38 cellular contexts compared by ENCODE assay signal in genomic region chr6:13195826-13196225, GRCh38.
"Had no signal": no experiment of that assay in that cellular context is flagged by ENCODE, and none has a peak within 500 bp of the region (broad histone marks: within the 10 kb centered on the region; RNA-seq: fewer than 3 reads in every experiment).

No MANE protein-coding gene starts in this region.

- H3K27ac Mint-ChIP-seq: activated B cell treated with CpG ODN at 0.5 μM for 24 hours; activated CD4-positive, alpha-beta memory T cell treated with anti-CD3 and anti-CD28 coated beads, Interleukin-2, amount 10 ng/mL, durations not matched to agents 7 days and 5 days; activated CD4-positive, alpha-beta T cell treated with anti-CD3 and anti-CD28 coated beads, Interleukin-2, amount 10 ng/mL, durations not matched to agents 24 days and 14 days; activated CD8-positive, alpha-beta memory T cell treated with anti-CD3 and anti-CD28 coated beads, Interleukin-2, amount 10 ng/mL, durations not matched to agents 7 days and 5 days; activated CD8-positive, alpha-beta T cell treated with anti-CD3 and anti-CD28 coated beads, Interleukin-2, amount 10 ng/mL, durations not matched to agents 7 days and 5 days; activated naive CD4-positive, alpha-beta T cell treated with anti-CD3 and anti-CD28 coated beads, Interleukin-2, amount 10 ng/mL, durations not matched to agents 7 days and 5 days; activated naive CD4-positive, alpha-beta T cell treated with anti-CD3 and anti-CD28 coated beads, Interleukin-2, amount 50 U/mL, for 24 hours; activated naive CD8-positive, alpha-beta T cell; activated naive CD8-positive, alpha-beta T cell treated with anti-CD3 and anti-CD28 coated beads, Interleukin-2, amount 10 ng/mL, durations not matched to agents 7 days and 5 days; activated naive CD8-positive, alpha-beta T cell treated with anti-CD3 and anti-CD28 coated beads, Interleukin-2, amount 50 U/mL, for 24 hours; activated T-cell treated with anti-CD3 and anti-CD28 coated beads, Interleukin-2, amount 50 U/mL, for 24 hours; activated T-helper 2 cell treated with anti-CD3 and anti-CD28 coated beads, Interferon-gamma antibody, Interleukin-2, Interleukin-4, amounts not matched to agents 10 μg/mL and 5 μg/mL and 100 μg/mL, durations not matched to agents 14 hours and 24 hours and 36 hours; T-helper 1 cell treated with Interleukin-12 subunit alpha and Interleukin-12 subunit beta and Interleukin-4 antibody, amounts not matched to agents 30 μg/mL and 1 μg/mL, for 36 hours; T-helper 2 cell treated with Interferon-gamma antibody and Interleukin-4, amounts not matched to agents 5 μg/mL and 100 μg/mL, for 36 hours had no signal

- H3K9me3 ChIP-seq: ascending aorta had no signal

- FAIRE-seq: bronchial epithelial cell, TTC549 had no signal

- DNase-seq: activated B cell treated with CpG ODN at 0.5 μM for 24 hours; activated CD4-positive, alpha-beta memory T cell treated with anti-CD3 and anti-CD28 coated beads, Interleukin-2, amount 10 ng/mL, durations not matched to agents 7 days and 5 days; activated CD4-positive, alpha-beta T cell treated with anti-CD3 and anti-CD28 coated beads for 4 hours; activated CD4-positive, alpha-beta T cell treated with anti-CD3 and anti-CD28 coated beads, Interleukin-2, amount 10 ng/mL, durations not matched to agents 24 days and 14 days; activated CD4-positive, alpha-beta T cell treated with anti-CD3 and anti-CD28 coated beads, Interleukin-2, amount 50 U/mL, for 1 hour; activated CD4-positive, alpha-beta T cell treated with anti-CD3 and anti-CD28 coated beads, Interleukin-2, amount 50 U/mL, for 48 hours; activated CD4-positive, CD25-positive, alpha-beta regulatory T cell treated with anti-CD3 and anti-CD28 coated beads, Interleukin-2, amount 50 U/mL, for 72 hours; activated CD8-positive, alpha-beta memory T cell treated with anti-CD3 and anti-CD28 coated beads for 24 hours; activated CD8-positive, alpha-beta memory T cell treated with anti-CD3 and anti-CD28 coated beads, Interleukin-2, amount 10 ng/mL, durations not matched to agents 7 days and 5 days; activated CD8-positive, alpha-beta memory T cell treated with anti-CD3 and anti-CD28 coated beads, Interleukin-2, amount 50 U/mL, for 48 hours; activated CD8-positive, alpha-beta T cell treated with anti-CD3 and anti-CD28 coated beads, Interleukin-2, amount 10 ng/mL, durations not matched to agents 7 days and 5 days; activated effector memory CD4-positive, alpha-beta T cell treated with Interleukin-2 at 50 U/mL for 16 hours; activated gamma-delta T cell; activated naive CD4-positive, alpha-beta T cell treated with anti-CD3 and anti-CD28 coated beads, Interleukin-2, amount 10 ng/mL, durations not matched to agents 7 days and 5 days; activated naive CD4-positive, alpha-beta T cell treated with Interleukin-2 at 50 U/mL for 16 hours; activated naive CD8-positive, alpha-beta T cell treated with anti-CD3 and anti-CD28 coated beads, Interleukin-2, amount 10 ng/mL, durations not matched to agents 7 days and 5 days; activated naive CD8-positive, alpha-beta T cell treated with anti-CD3 and anti-CD28 coated beads, Interleukin-2, amount 50 U/mL, for 24 hours; activated T-cell treated with anti-CD3 and anti-CD28 coated beads, Interleukin-2, amount 50 U/mL, for 24 hours; activated T-cell treated with anti-CD3 and anti-CD28 coated beads, Interleukin-2, amount 50 U/mL, for 48 hours; amygdala; anterior cingulate cortex; caudate nucleus; cerebellar nuclear complex; T-helper 1 cell; T-helper 2 cell; T-helper 9 cell had no signal

- H3K36me3 Mint-ChIP-seq: activated CD8-positive, alpha-beta memory T cell treated with anti-CD3 and anti-CD28 coated beads, Interleukin-2, amount 10 ng/mL, durations not matched to agents 7 days and 5 days; activated naive CD4-positive, alpha-beta T cell treated with anti-CD3 and anti-CD28 coated beads, Interleukin-2, amount 10 ng/mL, durations not matched to agents 7 days and 5 days; activated naive CD4-positive, alpha-beta T cell treated with anti-CD3 and anti-CD28 coated beads, Interleukin-2, amount 50 U/mL, for 24 hours; brain had no signal

- H3K27ac ChIP-seq: ascending aorta, cardiac muscle cell, VCaP had no signal

- H3K27me3 ChIP-seq: ascending aorta, cardiac muscle cell had no signal

- H3K36me3 ChIP-seq: cardiac muscle cell had no signal

- H3K4me1 Mint-ChIP-seq: activated CD4-positive, alpha-beta memory T cell treated with anti-CD3 and anti-CD28 coated beads, Interleukin-2, amount 10 ng/mL, durations not matched to agents 7 days and 5 days; activated CD4-positive, alpha-beta T cell treated with anti-CD3 and anti-CD28 coated beads, Interleukin-2, amount 10 ng/mL, durations not matched to agents 24 days and 14 days; activated CD8-positive, alpha-beta memory T cell treated with anti-CD3 and anti-CD28 coated beads, Interleukin-2, amount 10 ng/mL, durations not matched to agents 7 days and 5 days; activated naive CD4-positive, alpha-beta T cell treated with anti-CD3 and anti-CD28 coated beads, Interleukin-2, amount 10 ng/mL, durations not matched to agents 7 days and 5 days; activated naive CD4-positive, alpha-beta T cell treated with anti-CD3 and anti-CD28 coated beads, Interleukin-2, amount 50 U/mL, for 24 hours; activated naive CD8-positive, alpha-beta T cell treated with anti-CD3 and anti-CD28 coated beads, Interleukin-2, amount 50 U/mL, for 24 hours; central memory CD8-positive, alpha-beta T cell had no signal

- H3K4me3 Mint-ChIP-seq: activated B cell treated with CpG ODN at 0.5 μM for 24 hours; activated CD4-positive, alpha-beta memory T cell treated with anti-CD3 and anti-CD28 coated beads, Interleukin-2, amount 10 ng/mL, durations not matched to agents 7 days and 5 days; activated CD4-positive, alpha-beta T cell treated with anti-CD3 and anti-CD28 coated beads, Interleukin-2, amount 10 ng/mL, durations not matched to agents 24 days and 14 days; activated CD8-positive, alpha-beta memory T cell treated with anti-CD3 and anti-CD28 coated beads, Interleukin-2, amount 10 ng/mL, durations not matched to agents 7 days and 5 days; activated CD8-positive, alpha-beta T cell treated with anti-CD3 and anti-CD28 coated beads, Interleukin-2, amount 10 ng/mL, durations not matched to agents 7 days and 5 days; activated naive CD4-positive, alpha-beta T cell treated with anti-CD3 and anti-CD28 coated beads, Interleukin-2, amount 10 ng/mL, durations not matched to agents 7 days and 5 days; activated naive CD4-positive, alpha-beta T cell treated with anti-CD3 and anti-CD28 coated beads, Interleukin-2, amount 50 U/mL, for 24 hours; activated naive CD8-positive, alpha-beta T cell; activated naive CD8-positive, alpha-beta T cell treated with anti-CD3 and anti-CD28 coated beads, Interleukin-2, amount 10 ng/mL, durations not matched to agents 7 days and 5 days; activated naive CD8-positive, alpha-beta T cell treated with anti-CD3 and anti-CD28 coated beads, Interleukin-2, amount 50 U/mL, for 24 hours; activated T-cell treated with anti-CD3 and anti-CD28 coated beads, Interleukin-2, amount 50 U/mL, for 24 hours; brain; central memory CD8-positive, alpha-beta T cell; T-helper 1 cell treated with Interleukin-12 subunit alpha and Interleukin-12 subunit beta and Interleukin-4 antibody, amounts not matched to agents 30 μg/mL and 1 μg/mL, for 36 hours; T-helper 2 cell treated with Interferon-gamma antibody and Interleukin-4, amounts not matched to agents 5 μg/mL and 100 μg/mL, for 36 hours had no signal

- H3K27me3 Mint-ChIP-seq: brain had no signal

- H3K9me3 Mint-ChIP-seq: activated B cell treated with CpG ODN at 0.5 μM for 24 hours; activated CD4-positive, alpha-beta memory T cell treated with anti-CD3 and anti-CD28 coated beads, Interleukin-2, amount 10 ng/mL, durations not matched to agents 7 days and 5 days; activated CD4-positive, alpha-beta T cell treated with anti-CD3 and anti-CD28 coated beads, Interleukin-2, amount 10 ng/mL, durations not matched to agents 24 days and 14 days; activated naive CD4-positive, alpha-beta T cell treated with anti-CD3 and anti-CD28 coated beads, Interleukin-2, amount 10 ng/mL, durations not matched to agents 7 days and 5 days; activated naive CD4-positive, alpha-beta T cell treated with anti-CD3 and anti-CD28 coated beads, Interleukin-2, amount 50 U/mL, for 24 hours; activated naive CD8-positive, alpha-beta T cell treated with anti-CD3 and anti-CD28 coated beads, Interleukin-2, amount 10 ng/mL, durations not matched to agents 7 days and 5 days; activated naive CD8-positive, alpha-beta T cell treated with anti-CD3 and anti-CD28 coated beads, Interleukin-2, amount 50 U/mL, for 24 hours; activated T-cell treated with anti-CD3 and anti-CD28 coated beads, Interleukin-2, amount 50 U/mL, for 24 hours; activated T-helper 2 cell treated with anti-CD3 and anti-CD28 coated beads, Interferon-gamma antibody, Interleukin-2, Interleukin-4, amounts not matched to agents 10 μg/mL and 5 μg/mL and 100 μg/mL, durations not matched to agents 14 hours and 24 hours and 36 hours; central memory CD8-positive, alpha-beta T cell; T-helper 1 cell treated with Interleukin-12 subunit alpha and Interleukin-12 subunit beta and Interleukin-4 antibody, amounts not matched to agents 30 μg/mL and 1 μg/mL, for 36 hours; T-helper 2 cell treated with Interferon-gamma antibody and Interleukin-4, amounts not matched to agents 5 μg/mL and 100 μg/mL, for 36 hours had no signal

- H3K4me3 ChIP-seq: ascending aorta, cardiac muscle cell had no signal

- ATAC-seq: activated CD8-positive, alpha-beta memory T cell treated with anti-CD3 and anti-CD28 coated beads, Interleukin-2, amount 10 ng/mL, durations not matched to agents 7 days and 5 days; activated CD8-positive, alpha-beta T cell treated with anti-CD3 and anti-CD28 coated beads, Interleukin-2, amount 10 ng/mL, durations not matched to agents 7 days and 5 days; activated naive CD8-positive, alpha-beta T cell treated with anti-CD3 and anti-CD28 coated beads, Interleukin-2, amount 50 U/mL, for 24 hours had no signal
